ENCODE assay signal across 1 cellular context in the genomic region with DNA sequence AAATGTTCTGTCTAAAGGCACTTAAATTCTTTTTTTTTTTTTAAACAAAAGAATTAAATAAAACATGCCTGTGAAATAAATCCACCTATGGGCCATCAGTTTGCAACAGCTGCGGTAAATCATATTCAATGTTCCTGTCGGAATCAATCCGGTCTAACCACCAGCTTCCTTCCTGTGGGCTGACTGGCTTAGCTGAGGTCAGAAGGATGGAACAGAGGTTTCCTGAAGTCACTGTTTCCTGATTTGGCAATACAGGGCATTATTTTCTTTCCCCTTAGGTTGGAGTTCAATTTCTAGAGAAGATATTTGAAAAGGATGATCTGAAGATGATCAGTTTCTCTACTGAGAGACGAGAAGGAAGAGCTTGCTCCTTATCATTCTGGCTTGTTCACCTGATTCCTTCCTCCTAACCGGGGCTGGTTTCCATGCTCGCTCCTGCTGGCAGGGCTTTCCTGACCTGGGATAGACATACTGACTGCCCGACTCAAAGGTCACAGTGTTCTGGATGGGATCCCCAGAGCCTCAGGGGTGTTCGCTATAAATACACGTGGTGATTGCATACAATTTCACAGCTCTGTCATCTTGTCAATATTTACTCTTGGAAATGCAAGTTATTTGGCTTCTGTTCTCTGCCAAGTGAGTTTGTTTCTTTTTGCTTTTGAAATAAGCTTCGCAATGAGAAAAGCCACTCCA.
TF ChIP-seq lines count a peak whose summit lies in the region.

No MANE protein-coding gene starts in this region.

TF ChIP-seq in HepG2, 621 proteins besides CTCF, POLR2A, EP300 and RAD21 (continued from another document and continues in another):
- TF ChIP-seq, protein P1, sequence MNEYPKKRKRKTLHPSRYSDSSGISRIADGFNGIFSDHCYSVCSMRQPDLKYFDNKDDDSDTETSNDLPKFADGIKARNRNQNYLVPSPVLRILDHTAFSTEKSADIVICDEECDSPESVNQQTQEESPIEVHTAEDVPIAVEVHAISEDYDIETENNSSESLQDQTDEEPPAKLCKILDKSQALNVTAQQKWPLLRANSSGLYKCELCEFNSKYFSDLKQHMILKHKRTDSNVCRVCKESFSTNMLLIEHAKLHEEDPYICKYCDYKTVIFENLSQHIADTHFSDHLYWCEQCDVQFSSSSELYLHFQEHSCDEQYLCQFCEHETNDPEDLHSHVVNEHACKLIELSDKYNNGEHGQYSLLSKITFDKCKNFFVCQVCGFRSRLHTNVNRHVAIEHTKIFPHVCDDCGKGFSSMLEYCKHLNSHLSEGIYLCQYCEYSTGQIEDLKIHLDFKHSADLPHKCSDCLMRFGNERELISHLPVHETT (CRISPR knock-in tag; conservative IDR thresholded peaks at IDR 0.05) = no peak
- TF ChIP-seq ZBTB38 (CRISPR knock-in tag; IDR thresholded peaks at IDR 0.05) = no peak
- TF ChIP-seq KAT2B (IDR thresholded peaks at IDR 0.05; ENCODE audit: borderline replicate concordance, low read depth, low read length) = no peak
- TF ChIP-seq KDM2A (CRISPR knock-in tag; IDR thresholded peaks at IDR 0.05; ENCODE audit: borderline replicate concordance, low read depth) = 0 out of 2 replicates have a peak, but pooled peaks have one; percentile 47
- TF ChIP-seq ZNF160 (CRISPR knock-in tag; IDR thresholded peaks at IDR 0.05) = no peak
- TF ChIP-seq ZNF337 (CRISPR knock-in tag; IDR thresholded peaks at IDR 0.05; ENCODE audit: borderline replicate concordance, low read depth) = no peak
- no peak for TF ChIP-seq TCF7 (IDR thresholded peaks at IDR 0.05; ENCODE audit: low read depth)
- TF ChIP-seq ZBTB7A (CRISPR knock-in tag; IDR thresholded peaks at IDR 0.05) = no peak
- TF ChIP-seq RELA (CRISPR knock-in tag; IDR thresholded peaks at IDR 0.05) = no peak
- TF ChIP-seq ZNF780A (CRISPR knock-in tag; IDR thresholded peaks at IDR 0.05) = no peak
- TF ChIP-seq CERS6 (CRISPR knock-in tag; IDR thresholded peaks at IDR 0.05) = no peak
- TF ChIP-seq SOX6 (IDR thresholded peaks at IDR 0.05) = no peak
- peak; percentile 74; the same call in 1 of the 2 replicates for TF ChIP-seq SOX6 (CRISPR knock-in tag; IDR thresholded peaks at IDR 0.05)
- TF ChIP-seq ZNF260 (CRISPR knock-in tag; IDR thresholded peaks at IDR 0.05; ENCODE audit: borderline replicate concordance, low read depth) = no peak
- TF ChIP-seq HNF4A (CRISPR knock-in tag; IDR thresholded peaks at IDR 0.05) = peak; percentile 71
- no peak for TF ChIP-seq DMTF1 (CRISPR knock-in tag; IDR thresholded peaks at IDR 0.05)
- no peak for TF ChIP-seq ZNF354B (CRISPR knock-in tag; IDR thresholded peaks at IDR 0.05)
- no peak for TF ChIP-seq LCORL (IDR thresholded peaks at IDR 0.05)
- no peak for TF ChIP-seq LCORL (CRISPR knock-in tag; IDR thresholded peaks at IDR 0.05)
- TF ChIP-seq IKZF1 (IDR thresholded peaks at IDR 0.05) = no peak
- no peak for TF ChIP-seq HNF1A (IDR thresholded peaks at IDR 0.05; ENCODE audit: low read depth)
- no peak for TF ChIP-seq HNF1A (CRISPR knock-in tag; IDR thresholded peaks at IDR 0.05; ENCODE audit: borderline replicate concordance)
- peak; percentile 71; the same call in 1 of the 2 replicates for TF ChIP-seq HMG20A (CRISPR knock-in tag; IDR thresholded peaks at IDR 0.05; ENCODE audit: borderline replicate concordance)
- no peak for TF ChIP-seq SIX1 (CRISPR knock-in tag; IDR thresholded peaks at IDR 0.05; ENCODE audit: borderline replicate concordance)
- TF ChIP-seq IKZF4 (CRISPR knock-in tag; IDR thresholded peaks at IDR 0.05; ENCODE audit: borderline replicate concordance, low read depth, not compliant biosample characterization) = no peak
- no peak for TF ChIP-seq ZBTB3 (CRISPR knock-in tag; IDR thresholded peaks at IDR 0.05; ENCODE audit: borderline replicate concordance, low read depth)
- no peak for TF ChIP-seq BORCS8-MEF2B (CRISPR knock-in tag; IDR thresholded peaks at IDR 0.05)
- TF ChIP-seq MAF1 (CRISPR knock-in tag; IDR thresholded peaks at IDR 0.05; ENCODE audit: borderline replicate concordance) = no peak
- TF ChIP-seq, protein P2, sequence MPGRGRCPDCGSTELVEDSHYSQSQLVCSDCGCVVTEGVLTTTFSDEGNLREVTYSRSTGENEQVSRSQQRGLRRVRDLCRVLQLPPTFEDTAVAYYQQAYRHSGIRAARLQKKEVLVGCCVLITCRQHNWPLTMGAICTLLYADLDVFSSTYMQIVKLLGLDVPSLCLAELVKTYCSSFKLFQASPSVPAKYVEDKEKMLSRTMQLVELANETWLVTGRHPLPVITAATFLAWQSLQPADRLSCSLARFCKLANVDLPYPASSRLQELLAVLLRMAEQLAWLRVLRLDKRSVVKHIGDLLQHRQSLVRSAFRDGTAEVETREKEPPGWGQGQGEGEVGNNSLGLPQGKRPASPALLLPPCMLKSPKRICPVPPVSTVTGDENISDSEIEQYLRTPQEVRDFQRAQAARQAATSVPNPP (CRISPR knock-in tag; IDR thresholded peaks at IDR 0.05) = no peak
- no peak for TF ChIP-seq SETDB1 (CRISPR knock-in tag; IDR thresholded peaks at IDR 0.05; ENCODE audit: borderline replicate concordance)
- TF ChIP-seq KAT8 (CRISPR knock-in tag; IDR thresholded peaks at IDR 0.05) = peak; percentile 32; the same call in 1 of the 2 replicates
- no peak for TF ChIP-seq ZNF615 (CRISPR knock-in tag; IDR thresholded peaks at IDR 0.05; ENCODE audit: borderline replicate concordance)
- 0 out of 2 replicates have a peak, but pooled peaks have one; percentile 39 for TF ChIP-seq ARNTL (CRISPR knock-in tag; IDR thresholded peaks at IDR 0.05)
- 0 out of 2 replicates have a peak, but pooled peaks have one; percentile 18 for TF ChIP-seq ZFY (CRISPR knock-in tag; IDR thresholded peaks at IDR 0.05)
- no peak for TF ChIP-seq TOPORS (CRISPR knock-in tag; IDR thresholded peaks at IDR 0.05)
- TF ChIP-seq RCOR2 (CRISPR knock-in tag; IDR thresholded peaks at IDR 0.05) = no peak
- TF ChIP-seq GABPB1 (CRISPR knock-in tag; IDR thresholded peaks at IDR 0.05) = no peak
- TF ChIP-seq ZNF101 (CRISPR knock-in tag; IDR thresholded peaks at IDR 0.05; ENCODE audit: borderline replicate concordance, low read depth) = no peak
- peak; percentile 58 for TF ChIP-seq PAXIP1 (CRISPR knock-in tag; conservative IDR thresholded peaks at IDR 0.05)
- TF ChIP-seq ZNF180 (CRISPR knock-in tag; IDR thresholded peaks at IDR 0.05; ENCODE audit: borderline replicate concordance, low read depth) = no peak
- TF ChIP-seq CBX5 (CRISPR knock-in tag; IDR thresholded peaks at IDR 0.05; ENCODE audit: borderline replicate concordance) = no peak; the same call in 1 of the 2 replicates
- no peak for TF ChIP-seq ZNF546 (CRISPR knock-in tag; conservative IDR thresholded peaks at IDR 0.05)
- TF ChIP-seq, protein P3, sequence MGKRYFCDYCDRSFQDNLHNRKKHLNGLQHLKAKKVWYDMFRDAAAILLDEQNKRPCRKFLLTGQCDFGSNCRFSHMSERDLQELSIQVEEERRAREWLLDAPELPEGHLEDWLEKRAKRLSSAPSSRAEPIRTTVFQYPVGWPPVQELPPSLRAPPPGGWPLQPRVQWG (CRISPR knock-in tag; IDR thresholded peaks at IDR 0.05; ENCODE audit: borderline replicate concordance, low read depth) = no peak
- TF ChIP-seq POLR2G (IDR thresholded peaks at IDR 0.05; ENCODE audit: low read depth, low read length) = no peak
- TF ChIP-seq XBP1 (CRISPR knock-in tag; IDR thresholded peaks at IDR 0.05) = no peak
- TF ChIP-seq SNAPC2 (CRISPR knock-in tag; IDR thresholded peaks at IDR 0.05) = no peak
- no peak for TF ChIP-seq MAFK (conservative IDR thresholded peaks at IDR 0.05 in 1 of 2, IDR thresholded peaks at IDR 0.05 in 1 of 2; ENCODE audit: low read length in 2 of 2)
- no peak for TF ChIP-seq ZNF276 (CRISPR knock-in tag; IDR thresholded peaks at IDR 0.05; ENCODE audit: low read depth)
- TF ChIP-seq ZSCAN9 (CRISPR knock-in tag; IDR thresholded peaks at IDR 0.05; ENCODE audit: borderline replicate concordance) = 0 out of 2 replicates have a peak, but pooled peaks have one; percentile 10
- TF ChIP-seq PHF21A (CRISPR knock-in tag; IDR thresholded peaks at IDR 0.05) = peak; percentile 40
- no peak for TF ChIP-seq ZNF713 (CRISPR knock-in tag; IDR thresholded peaks at IDR 0.05)
